ENCODE assay signal across 18 cellular contexts in the genomic region with DNA sequence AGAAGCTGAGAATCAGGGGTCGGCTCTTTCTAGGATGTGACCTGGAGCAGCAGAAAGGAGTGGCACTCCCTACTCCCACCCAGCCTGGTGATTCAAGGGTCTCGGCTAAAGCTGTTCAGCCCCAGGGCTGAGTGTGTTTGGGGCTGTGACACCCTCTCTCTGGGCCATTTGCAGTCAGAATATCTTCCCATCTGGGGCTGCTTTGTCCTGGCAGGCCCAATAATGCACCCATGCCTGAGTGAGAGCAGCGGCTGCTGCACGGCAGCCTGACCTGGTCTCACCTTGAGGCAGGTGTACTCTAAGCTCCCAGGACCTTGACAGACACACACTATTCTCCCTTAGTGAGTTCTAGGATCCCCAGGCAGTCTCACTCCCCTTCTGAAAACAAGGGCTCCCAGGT. TPM values are rescaled to one million over a fixed set of nuclear protein-coding genes. Genes with fewer than 3 reads are reported as not detected.
"Had no signal": no experiment of that assay in that cellular context is flagged by ENCODE, and none has a peak within 500 bp of the region (broad histone marks: within the 10 kb centered on the region; RNA-seq: fewer than 3 reads in every experiment).

No MANE protein-coding gene starts in this region.

- H3K4me1 Mint-ChIP-seq: activated naive CD8-positive, alpha-beta T cell treated with anti-CD3 and anti-CD28 coated beads for 36 hours; immature natural killer cell had no signal

- H3K4me1 ChIP-seq: sigmoid colon had no signal

- ATAC-seq: foreskin keratinocyte had no signal

- H3K4me2 ChIP-seq: smooth muscle cell had no signal

- H3K27ac ChIP-seq: foreskin keratinocyte, sigmoid colon, WERI-Rb-1 had no signal

- H3K36me3 ChIP-seq: sigmoid colon, WERI-Rb-1 had no signal

- H3K36me3 Mint-ChIP-seq: activated naive CD8-positive, alpha-beta T cell treated with anti-CD3 and anti-CD28 coated beads for 36 hours; immature natural killer cell had no signal

- H3K27ac Mint-ChIP-seq: activated naive CD8-positive, alpha-beta T cell treated with anti-CD3 and anti-CD28 coated beads for 36 hours; immature natural killer cell; nephron had no signal

- H3K9me3 Mint-ChIP-seq: activated naive CD8-positive, alpha-beta T cell treated with anti-CD3 and anti-CD28 coated beads for 36 hours; immature natural killer cell; nephron had no signal

- H3K4me3 ChIP-seq: sigmoid colon, smooth muscle cell had no signal

- H3K27me3 ChIP-seq: foreskin keratinocyte had no signal

- H3K4me3 Mint-ChIP-seq: activated naive CD8-positive, alpha-beta T cell treated with anti-CD3 and anti-CD28 coated beads for 36 hours; immature natural killer cell; nephron had no signal

- DNase-seq: activated CD4-positive, CD25-positive, alpha-beta regulatory T cell treated with anti-CD3 and anti-CD28 coated beads, Interleukin-2, amount 50 U/mL, for 72 hours; activated naive CD4-positive, alpha-beta T cell treated with Interleukin-2 at 50 U/mL for 16 hours; activated naive CD8-positive, alpha-beta T cell treated with anti-CD3 and anti-CD28 coated beads for 36 hours; activated T-cell treated with anti-CD3 and anti-CD28 coated beads, Interleukin-2, amount 50 U/mL, for 48 hours; cortex of kidney; erythroblast; foreskin keratinocyte; immature natural killer cell; sigmoid colon; stimulated activated CD4-positive, alpha-beta T cell treated with anti-CD3 and anti-CD28 coated beads, Interleukin-2, amount 100 ng/mL, for 48 hours; stimulated activated CD8-positive, alpha-beta memory T cell treated with anti-CD3 and anti-CD28 coated beads, Interleukin-4, amount 100 ng/mL, for 48 hours; stimulated activated naive CD4-positive, alpha-beta T cell treated with Interleukin-2 at 50 U/mL for 16 hours; T-helper 1 cell; WERI-Rb-1 had no signal

- H3K9me3 ChIP-seq: sigmoid colon had no signal

RNA-seq across cellular contexts. Expression of gene AJAP1, which starts 52.4 kb away (rescaled TPM):
- total RNA-seq: activated CD8-positive, alpha-beta memory T cell treated with anti-CD3 and anti-CD28 coated beads for 36 hours; activated naive CD8-positive, alpha-beta T cell treated with anti-CD3 and anti-CD28 coated beads for 36 hours; myocyte had no signal
- polyA plus RNA-seq: immature natural killer cell had no signal
